Comparison of ENCODE assay signal across 10 cellular contexts in the genomic region with DNA sequence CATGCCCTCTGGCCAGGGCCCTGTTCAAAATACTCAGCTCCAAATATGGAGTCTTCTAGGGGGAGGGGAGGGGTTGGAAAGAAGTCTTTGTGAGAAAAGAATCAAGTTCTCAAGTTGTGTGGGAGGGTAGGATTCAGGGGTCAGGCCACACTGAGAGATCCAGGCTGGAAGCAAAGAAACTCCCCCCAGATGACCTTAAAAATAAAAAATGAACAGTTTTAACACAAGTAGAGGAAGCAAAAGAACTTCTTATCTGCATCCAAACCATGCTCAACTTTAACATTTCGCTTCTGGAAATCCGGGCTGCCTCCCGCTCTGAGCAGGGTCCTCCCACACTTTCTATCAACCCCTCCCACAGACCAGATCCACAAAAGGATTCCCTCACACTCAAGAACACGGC. TPM values are rescaled to one million over a fixed set of nuclear protein-coding genes. Genes with fewer than 3 reads are reported as not detected.
DNase-seq lines count a peak whose midpoint lies in the region; ATAC-seq and TF ChIP-seq lines count a peak whose summit lies in the region.
"Had no signal": no experiment of that assay in that cellular context is flagged by ENCODE, and none has a peak within 500 bp of the region (broad histone marks: within the 10 kb centered on the region; RNA-seq: fewer than 3 reads in every experiment).

No MANE protein-coding gene starts in this region.

- POLR2A ChIA-PET in T-cell (lab: Charles Lee) = interaction anchor here in 1 of 2 donors (0.6 kb wide), 1 partner anchor 101 kb away, joined by 4 read pairs; no protein-coding TSS in a partner anchor

- H3K27me3 ChIP-seq in ACC112 (ENCODE audit: insufficient read depth, low read length) = no peaks in the 10 kb centered on the region
- H3K27me3 ChIP-seq in neuron (ENCODE audit: insufficient read depth, low read length) = no peaks in the 10 kb centered on the region

- peaks cover 81% of the 10 kb centered on the region for H3K79me2 ChIP-seq in ACC112 (ENCODE audit: control insufficient read depth, insufficient read depth, low read length, unreplicated experiment)

- CTCF ChIA-PET in T-cell (lab: Charles Lee) = no interaction called here

- intact Hi-C loops in activated T-helper 2 cell treated with anti-CD3 and anti-CD28 coated beads, Interferon-gamma antibody, Interleukin-2, Interleukin-4, amounts not matched to agents 10 μg/mL and 5 μg/mL and 100 μg/mL, durations not matched to agents 14 hours and 24 hours and 36 hours (cut with micrococcal nuclease) = no loop called here

- no peaks in the 10 kb centered on the region for H3K9me3 Mint-ChIP-seq in stimulated activated memory B cell treated with anti-CD40 and anti-IgM and Interleukin-4, amounts not matched to agents 10 μg/mL and 1 μg/mL and 100 μg/mL, for 72 hours
- H3K9me3 Mint-ChIP-seq in activated T-helper 2 cell treated with anti-CD3 and anti-CD28 coated beads, Interferon-gamma antibody, Interleukin-2, Interleukin-4, amounts not matched to agents 10 μg/mL and 5 μg/mL and 100 μg/mL, durations not matched to agents 14 hours and 24 hours and 36 hours = no peaks in the 10 kb centered on the region
- no peaks in the 10 kb centered on the region for H3K9me3 Mint-ChIP-seq in T-cell

- ATAC-seq in stimulated activated memory B cell treated with anti-CD40 and anti-IgM and Interleukin-4, amounts not matched to agents 10 μg/mL and 1 μg/mL and 100 μg/mL, for 72 hours = no peak
- ATAC-seq in GM21360 (IDR thresholded peaks at IDR 0.05; ENCODE audit: unreplicated experiment) (no peak), T-cell (replicated peaks in 1 of 4) (no peak)

- peaks cover 27% of the 10 kb centered on the region for H3K4me1 Mint-ChIP-seq in stimulated activated memory B cell treated with anti-CD40 and anti-IgM and Interleukin-4, amounts not matched to agents 10 μg/mL and 1 μg/mL and 100 μg/mL, for 72 hours
- H3K4me1 Mint-ChIP-seq in activated T-helper 2 cell treated with anti-CD3 and anti-CD28 coated beads, Interferon-gamma antibody, Interleukin-2, Interleukin-4, amounts not matched to agents 10 μg/mL and 5 μg/mL and 100 μg/mL, durations not matched to agents 14 hours and 24 hours and 36 hours (ENCODE audit: low read depth) = peaks cover 6% of the 10 kb centered on the region
- peaks cover 33 to 44% (median 35%) of the 10 kb centered on the region in 3 donors for H3K4me1 Mint-ChIP-seq in T-cell

- H3K36me3 ChIP-seq in ACC112 (ENCODE audit: insufficient read depth, low read length) (no peaks in the 10 kb centered on the region), neuron (ENCODE audit: insufficient read depth, low read length) (no peaks in the 10 kb centered on the region)

- H3K9me3 ChIP-seq in neuron (ENCODE audit: low read length) = no peaks in the 10 kb centered on the region

- no peak overlapping the region for H3K4me3 Mint-ChIP-seq in stimulated activated memory B cell treated with anti-CD40 and anti-IgM and Interleukin-4, amounts not matched to agents 10 μg/mL and 1 μg/mL and 100 μg/mL, for 72 hours
- no peak overlapping the region for H3K4me3 Mint-ChIP-seq in activated T-helper 2 cell treated with anti-CD3 and anti-CD28 coated beads, Interferon-gamma antibody, Interleukin-2, Interleukin-4, amounts not matched to agents 10 μg/mL and 5 μg/mL and 100 μg/mL, durations not matched to agents 14 hours and 24 hours and 36 hours (ENCODE audit: low read depth)
- H3K4me3 Mint-ChIP-seq in T-cell = peak overlapping the region in 1 of 3 donors; percentile 26

- DNase-seq in SK-MEL-5 (ENCODE audit: low read depth, low spot score) (peak; percentile 45), fibroblast of pulmonary artery (ENCODE audit: low read depth) (peak; percentile 69), T-cell (no peak)
- DNase-seq in activated T-helper 2 cell treated with anti-CD3 and anti-CD28 coated beads, Interferon-gamma antibody, Interleukin-2, Interleukin-4, amounts not matched to agents 10 μg/mL and 5 μg/mL and 100 μg/mL, durations not matched to agents 14 hours and 24 hours and 36 hours (ENCODE audit: low spot score) = no peak
- DNase-seq: left colon, PC-9 had no signal

- in situ Hi-C loops in SK-MEL-5 (cut with HindIII; ENCODE audit: low pct_unique_long_range_greater_than_20kb, low sequenced_read_pairs) = no loop called here

- H3K27ac Mint-ChIP-seq in stimulated activated memory B cell treated with anti-CD40 and anti-IgM and Interleukin-4, amounts not matched to agents 10 μg/mL and 1 μg/mL and 100 μg/mL, for 72 hours = no peak overlapping the region
- H3K27ac Mint-ChIP-seq in activated T-helper 2 cell treated with anti-CD3 and anti-CD28 coated beads, Interferon-gamma antibody, Interleukin-2, Interleukin-4, amounts not matched to agents 10 μg/mL and 5 μg/mL and 100 μg/mL, durations not matched to agents 14 hours and 24 hours and 36 hours = no peak overlapping the region
- H3K27ac Mint-ChIP-seq in T-cell = no peak overlapping the region

- H3K4me1 ChIP-seq in ACC112 (ENCODE audit: control insufficient read depth, insufficient read depth, low read length, unreplicated experiment) (peaks cover 36% of the 10 kb centered on the region), neuron (ENCODE audit: insufficient read depth, low read length) (peaks cover 15% of the 10 kb centered on the region)

- H3K27ac ChIP-seq in ACC112 (ENCODE audit: low read depth, low read length) = peak overlapping the region; percentile 51
- H3K27ac ChIP-seq: PC-9 had no signal

- H3K27me3 Mint-ChIP-seq in stimulated activated memory B cell treated with anti-CD40 and anti-IgM and Interleukin-4, amounts not matched to agents 10 μg/mL and 1 μg/mL and 100 μg/mL, for 72 hours = peaks cover 9% of the 10 kb centered on the region
- H3K27me3 Mint-ChIP-seq in activated T-helper 2 cell treated with anti-CD3 and anti-CD28 coated beads, Interferon-gamma antibody, Interleukin-2, Interleukin-4, amounts not matched to agents 10 μg/mL and 5 μg/mL and 100 μg/mL, durations not matched to agents 14 hours and 24 hours and 36 hours (ENCODE audit: low read depth) = peaks cover 72% of the 10 kb centered on the region
- no peaks in the 10 kb centered on the region for H3K27me3 Mint-ChIP-seq in T-cell

- H3K36me3 Mint-ChIP-seq in stimulated activated memory B cell treated with anti-CD40 and anti-IgM and Interleukin-4, amounts not matched to agents 10 μg/mL and 1 μg/mL and 100 μg/mL, for 72 hours = no peaks in the 10 kb centered on the region
- no peaks in the 10 kb centered on the region for H3K36me3 Mint-ChIP-seq in activated T-helper 2 cell treated with anti-CD3 and anti-CD28 coated beads, Interferon-gamma antibody, Interleukin-2, Interleukin-4, amounts not matched to agents 10 μg/mL and 5 μg/mL and 100 μg/mL, durations not matched to agents 14 hours and 24 hours and 36 hours (ENCODE audit: low read depth)
- H3K36me3 Mint-ChIP-seq in T-cell = no peaks in the 10 kb centered on the region

- TF ChIP-seq CTCF in fibroblast of pulmonary artery (IDR thresholded peaks at IDR 0.05; ENCODE audit: low read length, missing control alignments) = no peak

- H2AFZ ChIP-seq in ACC112 (ENCODE audit: low read length, unreplicated experiment) (no peak overlapping the region), neuron (ENCODE audit: low read depth, low read length) (peak overlapping the region; percentile 63)
- H2AFZ ChIP-seq: PC-9 had no signal

- H3K4me3 ChIP-seq in ACC112 (ENCODE audit: low read depth, low read length) (peak overlapping the region; percentile 41), fibroblast of pulmonary artery (replicated peaks; ENCODE audit: low read depth, low read length) (peak overlapping the region; percentile 33), neuron (ENCODE audit: low read length) (peak overlapping the region; percentile 50)
- H3K4me3 ChIP-seq: PC-9 had no signal

RNA-seq across cellular contexts. Expression of gene CYTH3, which starts 44.1 kb away (rescaled TPM):
- 70.3 and 75.0 TPM in 2 replicates for total RNA-seq in SK-MEL-5 (2014; rRNA removed; shearing (Covaris generic))
- polyA plus RNA-seq in SK-MEL-5 (2015; cell fraction: cytosol; rRNA removed) = 136 and 172 TPM in 2 replicates
- polyA plus RNA-seq in SK-MEL-5 (2015; cell fraction: nucleus; rRNA removed) = 255 and 306 TPM in 2 replicates
- total RNA-seq in activated T-helper 2 cell treated with anti-CD3 and anti-CD28 coated beads, Interferon-gamma antibody, Interleukin-2, Interleukin-4, amounts not matched to agents 10 μg/mL and 5 μg/mL and 100 μg/mL, durations not matched to agents 14 hours and 24 hours and 36 hours = 0.85 and 1.2 TPM in 2 replicates
- 10 to 100 TPM in 3 of 5 donors, 1 to 10 TPM in 2; 5.0 to 16.3 (median 12.5) TPM for total RNA-seq in T-cell

Comparison
In these comparisons a context has a peak if more than half of its experiments do, and no peak if none do; other contexts are left out.
1. DNase-seq: peak in SK-MEL-5 (single experiment) and fibroblast of pulmonary artery (single experiment); none in activated T-helper 2 cell treated with anti-CD3 and anti-CD28 coated beads, Interferon-gamma antibody, Interleukin-2, Interleukin-4, amounts not matched to agents 10 μg/mL and 5 μg/mL and 100 μg/mL, durations not matched to agents 14 hours and 24 hours and 36 hours (single experiment) and T-cell (0 of 34).
2. Peak in every context shown above with its lines, with median percentiles within 50 percentile points of each other: H3K4me3 ChIP-seq.